ENCODE assay signal across 23 cellular contexts in the genomic region with DNA sequence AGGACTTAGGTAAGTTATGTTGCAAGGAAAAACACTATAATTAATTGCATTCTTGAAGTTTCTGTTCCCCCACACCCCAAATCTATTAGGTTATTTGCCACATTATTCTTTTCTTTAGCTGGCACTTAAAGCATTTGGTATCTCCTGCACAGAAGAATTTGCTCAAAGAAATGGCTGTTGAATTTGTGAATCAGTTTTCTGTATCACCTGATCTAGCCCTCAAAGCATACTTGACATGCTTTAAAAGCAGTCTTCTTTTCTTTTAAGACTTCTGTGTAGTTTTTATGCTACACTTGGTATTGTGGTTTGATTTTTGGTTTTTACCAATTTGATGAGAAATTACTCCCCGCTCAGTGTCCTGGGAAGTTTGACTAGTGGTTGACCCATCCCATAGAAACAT.
"Had no signal": no experiment of that assay in that cellular context is flagged by ENCODE, and none has a peak within 500 bp of the region (broad histone marks: within the 10 kb centered on the region; RNA-seq: fewer than 3 reads in every experiment).

No MANE protein-coding gene starts in this region.

- H3K4me1 ChIP-seq: SJSA1 had no signal

- H3K4me3 Mint-ChIP-seq: IgD-negative memory B cell had no signal

- H3K4me3 ChIP-seq: K562, SJSA1, SK-N-MC had no signal

- H3K27ac ChIP-seq: KMS-11, SJSA1, SK-N-MC had no signal

- ATAC-seq: HepG2, K562 had no signal

- DNase-seq: Kasumi-1, MM.1S, NCI-H1092 treated with DMSO at 0.1 percent for 48 hours, NCI-H1436, NCI-H187, NCI-H2029, NCI-H2081 treated with DMSO at 0.1 percent for 48 hours, NCI-H2171, NCI-H226, NCI-H446, NCI-H510A, NCI-H524 treated with DMSO at 0.1 percent for 48 hours, NCI-H69, NCI-H774, Right ventricle myocardium superior, RPMI8226, SIG-M5 had no signal

- H3K27me3 Mint-ChIP-seq: IgD-negative memory B cell had no signal

- H3K36me3 ChIP-seq: SJSA1 had no signal

- H3K9me3 ChIP-seq: SJSA1 had no signal

- H3K27me3 ChIP-seq: SJSA1 had no signal
